Comparison of ENCODE assay signal across 1 cellular context in the genomic region with DNA sequence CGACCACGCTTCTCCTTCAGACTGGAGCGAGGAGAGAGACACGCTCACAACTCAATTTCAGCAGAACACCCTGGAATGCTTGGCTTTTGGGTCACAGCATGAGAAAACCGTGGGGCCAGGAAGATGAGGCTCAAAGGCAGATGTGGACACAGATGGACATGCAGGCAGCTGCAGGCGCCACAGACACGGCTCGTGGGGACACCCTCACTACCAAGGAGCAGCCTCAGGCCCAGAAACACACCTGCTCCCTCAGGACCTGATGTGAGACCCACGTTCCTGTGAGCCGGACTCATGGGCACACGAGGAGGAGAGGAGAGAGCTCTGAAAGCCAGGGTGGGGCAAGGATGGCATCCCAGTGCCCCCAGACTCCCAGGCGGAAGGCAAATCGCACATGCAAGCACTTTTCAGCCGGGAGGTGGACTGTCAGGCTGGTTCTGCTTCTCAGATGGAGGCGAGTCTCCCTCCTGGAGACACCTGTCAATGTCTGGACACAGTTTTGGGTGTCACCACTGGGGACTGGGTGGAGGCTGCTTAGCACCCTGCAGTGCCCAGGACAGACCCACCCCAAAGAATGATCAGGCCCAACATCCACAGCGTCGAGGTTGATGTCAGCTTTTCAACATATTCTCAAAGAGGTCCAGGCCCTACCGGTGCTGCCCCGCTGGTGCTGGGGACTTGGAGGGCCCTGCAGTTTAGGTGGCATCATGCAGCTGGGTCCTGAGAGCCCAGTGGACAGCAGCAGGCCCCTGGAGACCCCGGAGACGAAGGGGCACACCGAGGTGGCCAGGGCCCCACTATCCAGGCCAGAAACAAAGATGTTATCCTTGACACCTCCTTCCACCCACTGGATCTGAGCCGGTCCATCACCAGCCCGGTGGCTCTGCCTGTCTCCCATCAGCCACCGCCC.
TF ChIP-seq lines count a peak whose summit lies in the region.

No MANE protein-coding gene starts in this region.

TF ChIP-seq in liver, 16 proteins besides CTCF, POLR2A, EP300 and RAD21:
- TF ChIP-seq, protein P1, sequence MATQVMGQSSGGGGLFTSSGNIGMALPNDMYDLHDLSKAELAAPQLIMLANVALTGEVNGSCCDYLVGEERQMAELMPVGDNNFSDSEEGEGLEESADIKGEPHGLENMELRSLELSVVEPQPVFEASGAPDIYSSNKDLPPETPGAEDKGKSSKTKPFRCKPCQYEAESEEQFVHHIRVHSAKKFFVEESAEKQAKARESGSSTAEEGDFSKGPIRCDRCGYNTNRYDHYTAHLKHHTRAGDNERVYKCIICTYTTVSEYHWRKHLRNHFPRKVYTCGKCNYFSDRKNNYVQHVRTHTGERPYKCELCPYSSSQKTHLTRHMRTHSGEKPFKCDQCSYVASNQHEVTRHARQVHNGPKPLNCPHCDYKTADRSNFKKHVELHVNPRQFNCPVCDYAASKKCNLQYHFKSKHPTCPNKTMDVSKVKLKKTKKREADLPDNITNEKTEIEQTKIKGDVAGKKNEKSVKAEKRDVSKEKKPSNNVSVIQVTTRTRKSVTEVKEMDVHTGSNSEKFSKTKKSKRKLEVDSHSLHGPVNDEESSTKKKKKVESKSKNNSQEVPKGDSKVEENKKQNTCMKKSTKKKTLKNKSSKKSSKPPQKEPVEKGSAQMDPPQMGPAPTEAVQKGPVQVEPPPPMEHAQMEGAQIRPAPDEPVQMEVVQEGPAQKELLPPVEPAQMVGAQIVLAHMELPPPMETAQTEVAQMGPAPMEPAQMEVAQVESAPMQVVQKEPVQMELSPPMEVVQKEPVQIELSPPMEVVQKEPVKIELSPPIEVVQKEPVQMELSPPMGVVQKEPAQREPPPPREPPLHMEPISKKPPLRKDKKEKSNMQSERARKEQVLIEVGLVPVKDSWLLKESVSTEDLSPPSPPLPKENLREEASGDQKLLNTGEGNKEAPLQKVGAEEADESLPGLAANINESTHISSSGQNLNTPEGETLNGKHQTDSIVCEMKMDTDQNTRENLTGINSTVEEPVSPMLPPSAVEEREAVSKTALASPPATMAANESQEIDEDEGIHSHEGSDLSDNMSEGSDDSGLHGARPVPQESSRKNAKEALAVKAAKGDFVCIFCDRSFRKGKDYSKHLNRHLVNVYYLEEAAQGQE (IDR thresholded peaks at IDR 0.05): no peak
- TF ChIP-seq GABPA (IDR thresholded peaks at IDR 0.05 in 1 of 2, conservative IDR thresholded peaks at IDR 0.05 in 1 of 2) (no peak), FOXA1 (IDR thresholded peaks at IDR 0.05) (no peak), HNF4G (IDR thresholded peaks at IDR 0.05) (no peak), NR2F2 (IDR thresholded peaks at IDR 0.05) (no peak), RXRA (IDR thresholded peaks at IDR 0.05) (no peak), HNF4A (conservative IDR thresholded peaks at IDR 0.05) (no peak), YY1 (IDR thresholded peaks at IDR 0.05) (no peak), JUND (IDR thresholded peaks at IDR 0.05) (no peak), EGR1 (IDR thresholded peaks at IDR 0.05; ENCODE audit: low read depth in 2 of 2) (no peak), SP1 (IDR thresholded peaks at IDR 0.05) (no peak)
- TF ChIP-seq, protein P2, sequence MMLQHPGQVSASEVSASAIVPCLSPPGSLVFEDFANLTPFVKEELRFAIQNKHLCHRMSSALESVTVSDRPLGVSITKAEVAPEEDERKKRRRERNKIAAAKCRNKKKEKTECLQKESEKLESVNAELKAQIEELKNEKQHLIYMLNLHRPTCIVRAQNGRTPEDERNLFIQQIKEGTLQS (IDR thresholded peaks at IDR 0.05): no peak
- TF ChIP-seq, protein P3, sequence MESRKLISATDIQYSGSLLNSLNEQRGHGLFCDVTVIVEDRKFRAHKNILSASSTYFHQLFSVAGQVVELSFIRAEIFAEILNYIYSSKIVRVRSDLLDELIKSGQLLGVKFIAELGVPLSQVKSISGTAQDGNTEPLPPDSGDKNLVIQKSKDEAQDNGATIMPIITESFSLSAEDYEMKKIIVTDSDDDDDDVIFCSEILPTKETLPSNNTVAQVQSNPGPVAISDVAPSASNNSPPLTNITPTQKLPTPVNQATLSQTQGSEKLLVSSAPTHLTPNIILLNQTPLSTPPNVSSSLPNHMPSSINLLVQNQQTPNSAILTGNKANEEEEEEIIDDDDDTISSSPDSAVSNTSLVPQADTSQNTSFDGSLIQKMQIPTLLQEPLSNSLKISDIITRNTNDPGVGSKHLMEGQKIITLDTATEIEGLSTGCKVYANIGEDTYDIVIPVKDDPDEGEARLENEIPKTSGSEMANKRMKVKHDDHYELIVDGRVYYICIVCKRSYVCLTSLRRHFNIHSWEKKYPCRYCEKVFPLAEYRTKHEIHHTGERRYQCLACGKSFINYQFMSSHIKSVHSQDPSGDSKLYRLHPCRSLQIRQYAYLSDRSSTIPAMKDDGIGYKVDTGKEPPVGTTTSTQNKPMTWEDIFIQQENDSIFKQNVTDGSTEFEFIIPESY (IDR thresholded peaks at IDR 0.05): no peak
